Comparison of ENCODE assay signal across 11 cellular contexts in genomic region chr12:52351196-52352059, GRCh38. TPM values are rescaled to one million over a fixed set of nuclear protein-coding genes. Genes with fewer than 3 reads are reported as not detected.
DNase-seq lines count a peak whose midpoint lies in the region; ATAC-seq, FAIRE-seq and TF ChIP-seq lines count a peak whose summit lies in the region.
"Had no signal": no experiment of that assay in that cellular context is flagged by ENCODE, and none has a peak within 500 bp of the region (broad histone marks: within the 10 kb centered on the region; RNA-seq: fewer than 3 reads in every experiment).

No MANE protein-coding gene starts in this region.

- H3K4me1 Mint-ChIP-seq in activated CD4-positive, alpha-beta T cell treated with anti-CD3 and anti-CD28 coated beads for 36 hours, result peaks cover 17% of the 10 kb centered on the region
- H3K4me1 Mint-ChIP-seq in astrocyte (ENCODE audit: low read depth, unreplicated experiment), result peaks cover 2% of the 10 kb centered on the region
- no peaks in the 10 kb centered on the region for H3K4me1 Mint-ChIP-seq in glutamatergic neuron (ENCODE audit: low read depth, unreplicated experiment)
- peaks cover 17% of the 10 kb centered on the region for H3K4me1 Mint-ChIP-seq in progenitor cell of endocrine pancreas (ENCODE audit: low read depth)

- H2AFZ ChIP-seq in astrocyte (ENCODE audit: low read depth, low read length), result no peak overlapping the region

- intact Hi-C loops in activated CD4-positive, alpha-beta T cell treated with anti-CD3 and anti-CD28 coated beads for 36 hours (cut with DNase I, micrococcal nuclease), result no loop called here

- no peak overlapping the region for H3K27ac ChIP-seq in astrocyte (ENCODE audit: low read depth, low read length)

- no peaks in the 10 kb centered on the region for H3K9me3 ChIP-seq in astrocyte (ENCODE audit: insufficient read depth, low read depth, low read length)
- H3K9me3 ChIP-seq: SK-N-SH had no signal

- H3K4me2 ChIP-seq in astrocyte (ENCODE audit: low read length), result no peak overlapping the region
- H3K4me2 ChIP-seq: SK-N-SH had no signal

- no peak overlapping the region for H3K4me3 ChIP-seq in astrocyte (ENCODE audit: insufficient read depth, low read depth, low read length)

- peaks cover 41% of the 10 kb centered on the region for H3K27me3 ChIP-seq in astrocyte (ENCODE audit: insufficient read depth, low read length)

- TF ChIP-seq CTCF in astrocyte (IDR thresholded peaks at IDR 0.05; ENCODE audit: insufficient read depth, low read depth, low read length) (no peak), glutamatergic neuron (IDR thresholded peaks at IDR 0.05; ENCODE audit: partially characterized antibody, unreplicated experiment) (no peak), progenitor cell of endocrine pancreas (IDR thresholded peaks at IDR 0.05; ENCODE audit: unreplicated experiment) (no peak)

- H3K27ac Mint-ChIP-seq in activated CD4-positive, alpha-beta T cell treated with anti-CD3 and anti-CD28 coated beads for 36 hours, result no peak overlapping the region
- H3K27ac Mint-ChIP-seq in astrocyte (ENCODE audit: unreplicated experiment) (no peak overlapping the region), glutamatergic neuron (ENCODE audit: unreplicated experiment) (no peak overlapping the region), progenitor cell of endocrine pancreas (no peak overlapping the region)
- H3K27ac Mint-ChIP-seq: dendritic cell treated with granulocyte-macrophage colony-stimulating factor and Interleukin-4, amounts not matched to agents 40 ng/mL and 50 ng/mL, for 4 days had no signal

- H3K27me3 Mint-ChIP-seq in activated CD4-positive, alpha-beta T cell treated with anti-CD3 and anti-CD28 coated beads for 36 hours, result peaks cover 4% of the 10 kb centered on the region
- H3K27me3 Mint-ChIP-seq in astrocyte (ENCODE audit: low read depth, unreplicated experiment) (peaks cover 70% of the 10 kb centered on the region), glutamatergic neuron (ENCODE audit: unreplicated experiment) (peaks cover 6% of the 10 kb centered on the region), progenitor cell of endocrine pancreas (peaks cover 37% of the 10 kb centered on the region)

- H3K36me3 ChIP-seq in astrocyte (ENCODE audit: insufficient read depth, low read length), result no peaks in the 10 kb centered on the region

- H3K9ac ChIP-seq in astrocyte (ENCODE audit: low read length), result no peak overlapping the region
- H3K9ac ChIP-seq: SK-N-SH had no signal

- H4K20me1 ChIP-seq in astrocyte (ENCODE audit: insufficient read depth, low read length), result no peaks in the 10 kb centered on the region

- ATAC-seq in activated CD4-positive, alpha-beta T cell treated with anti-CD3 and anti-CD28 coated beads for 36 hours, result peak; percentile 82
- ATAC-seq in GM21723 (IDR thresholded peaks at IDR 0.05; ENCODE audit: unreplicated experiment) (no peak), HG02852 (IDR thresholded peaks at IDR 0.05; ENCODE audit: unreplicated experiment) (no peak)

- POLR2A ChIA-PET in activated CD4-positive, alpha-beta T cell treated with anti-CD3 and anti-CD28 coated beads for 36 hours (lab: Charles Lee), result interaction anchor here (1.1 kb wide), 1 partner anchor 16 kb away, joined by 3 read pairs; no protein-coding TSS in a partner anchor

- H3K9me3 Mint-ChIP-seq in activated CD4-positive, alpha-beta T cell treated with anti-CD3 and anti-CD28 coated beads for 36 hours (ENCODE audit: low read depth), result no peaks in the 10 kb centered on the region
- H3K9me3 Mint-ChIP-seq in astrocyte (ENCODE audit: unreplicated experiment), result no peaks in the 10 kb centered on the region
- H3K9me3 Mint-ChIP-seq in glutamatergic neuron (ENCODE audit: unreplicated experiment), result no peaks in the 10 kb centered on the region
- no peaks in the 10 kb centered on the region for H3K9me3 Mint-ChIP-seq in progenitor cell of endocrine pancreas (ENCODE audit: low read depth)
- H3K9me3 Mint-ChIP-seq: dendritic cell treated with granulocyte-macrophage colony-stimulating factor and Interleukin-4, amounts not matched to agents 40 ng/mL and 50 ng/mL, for 4 days had no signal

- CTCF ChIA-PET in activated CD4-positive, alpha-beta T cell treated with anti-CD3 and anti-CD28 coated beads for 36 hours (lab: Charles Lee), result interaction anchor here (1.0 to 2.8 kb wide), 4 partner anchors 10 to 24 kb away, joined by 3 to 9 read pairs (median 6); no protein-coding TSS in a partner anchor

- no peak overlapping the region for H3K4me3 Mint-ChIP-seq in activated CD4-positive, alpha-beta T cell treated with anti-CD3 and anti-CD28 coated beads for 36 hours
- H3K4me3 Mint-ChIP-seq in astrocyte (ENCODE audit: unreplicated experiment), result peak overlapping the region; percentile 18
- H3K4me3 Mint-ChIP-seq in glutamatergic neuron (ENCODE audit: unreplicated experiment), result no peak overlapping the region
- H3K4me3 Mint-ChIP-seq in progenitor cell of endocrine pancreas (ENCODE audit: low read depth), result no peak overlapping the region
- H3K4me3 Mint-ChIP-seq: dendritic cell treated with granulocyte-macrophage colony-stimulating factor and Interleukin-4, amounts not matched to agents 40 ng/mL and 50 ng/mL, for 4 days had no signal

- H3K79me2 ChIP-seq in astrocyte (ENCODE audit: insufficient read depth, low read length), result no peaks in the 10 kb centered on the region

- FAIRE-seq in astrocyte (lab: Jason Lieb, UNC), result no peak
- FAIRE-seq: keratinocyte had no signal

- H3K4me1 ChIP-seq in astrocyte (ENCODE audit: insufficient read depth, low read length), result no peaks in the 10 kb centered on the region

- no peaks in the 10 kb centered on the region for H3K36me3 Mint-ChIP-seq in activated CD4-positive, alpha-beta T cell treated with anti-CD3 and anti-CD28 coated beads for 36 hours (ENCODE audit: low read depth)
- H3K36me3 Mint-ChIP-seq in astrocyte (ENCODE audit: low read depth, unreplicated experiment) (no peaks in the 10 kb centered on the region), glutamatergic neuron (ENCODE audit: unreplicated experiment) (no peaks in the 10 kb centered on the region), progenitor cell of endocrine pancreas (ENCODE audit: insufficient read depth) (no peaks in the 10 kb centered on the region)

- peak; percentile 5 for DNase-seq in CD1c-positive myeloid dendritic cell (ENCODE audit: extremely low spot score)
- peak; percentile 65 for DNase-seq in activated CD4-positive, alpha-beta T cell treated with anti-CD3 and anti-CD28 coated beads for 36 hours
- no peak for DNase-seq in astrocyte (ENCODE audit: low read depth)
- peak; percentile 17 for DNase-seq in occipital lobe (lab: John Stamatoyannopoulos, UW)
- DNase-seq in glutamatergic neuron, result no peak
- no peak for DNase-seq in progenitor cell of endocrine pancreas (ENCODE audit: low spot score, unreplicated experiment)
- DNase-seq: SK-N-SH had no signal

RNA-seq across cellular contexts. Expression of gene KRT85, which starts 15.9 kb away (rescaled TPM):
- total RNA-seq in activated CD4-positive, alpha-beta T cell treated with anti-CD3 and anti-CD28 coated beads for 36 hours, result not detected
- total RNA-seq in astrocyte (not detected in 2 replicates), occipital lobe (not detected), glutamatergic neuron (ENCODE audit: unreplicated experiment) (not detected), progenitor cell of endocrine pancreas (not detected in 2 replicates)

RNA-seq across cellular contexts. Expression of gene KRT83, which starts 30.2 kb away (rescaled TPM):
- not detected for total RNA-seq in activated CD4-positive, alpha-beta T cell treated with anti-CD3 and anti-CD28 coated beads for 36 hours
- total RNA-seq in astrocyte (not detected in 2 replicates), occipital lobe (not detected), glutamatergic neuron (ENCODE audit: unreplicated experiment) (not detected), progenitor cell of endocrine pancreas (not detected in 2 replicates)

RNA-seq across cellular contexts. Expression of gene KRT84, which starts 34.0 kb away (rescaled TPM):
- not detected for total RNA-seq in activated CD4-positive, alpha-beta T cell treated with anti-CD3 and anti-CD28 coated beads for 36 hours
- not detected in 2 replicates for total RNA-seq in astrocyte
- not detected for total RNA-seq in occipital lobe
- not detected for total RNA-seq in glutamatergic neuron (ENCODE audit: unreplicated experiment)
- total RNA-seq in progenitor cell of endocrine pancreas, result not detected in 2 replicates

RNA-seq across cellular contexts. Expression of gene KRT82, which starts 54.7 kb away (rescaled TPM):
- total RNA-seq in activated CD4-positive, alpha-beta T cell treated with anti-CD3 and anti-CD28 coated beads for 36 hours, result not detected
- total RNA-seq in astrocyte (not detected in 2 replicates), occipital lobe (not detected), glutamatergic neuron (ENCODE audit: unreplicated experiment) (not detected), progenitor cell of endocrine pancreas (not detected in 2 replicates)

Comparison
In these comparisons a context has a peak if more than half of its experiments do, and no peak if none do; other contexts are left out.
1. DNase-seq: peak in CD1c-positive myeloid dendritic cell (single experiment), activated CD4-positive, alpha-beta T cell treated with anti-CD3 and anti-CD28 coated beads for 36 hours (single experiment) and occipital lobe (single experiment); none in astrocyte (single experiment), glutamatergic neuron (single experiment) and progenitor cell of endocrine pancreas (single experiment).